Comparison of ENCODE assay signal across 28 cellular contexts in the genomic region with DNA sequence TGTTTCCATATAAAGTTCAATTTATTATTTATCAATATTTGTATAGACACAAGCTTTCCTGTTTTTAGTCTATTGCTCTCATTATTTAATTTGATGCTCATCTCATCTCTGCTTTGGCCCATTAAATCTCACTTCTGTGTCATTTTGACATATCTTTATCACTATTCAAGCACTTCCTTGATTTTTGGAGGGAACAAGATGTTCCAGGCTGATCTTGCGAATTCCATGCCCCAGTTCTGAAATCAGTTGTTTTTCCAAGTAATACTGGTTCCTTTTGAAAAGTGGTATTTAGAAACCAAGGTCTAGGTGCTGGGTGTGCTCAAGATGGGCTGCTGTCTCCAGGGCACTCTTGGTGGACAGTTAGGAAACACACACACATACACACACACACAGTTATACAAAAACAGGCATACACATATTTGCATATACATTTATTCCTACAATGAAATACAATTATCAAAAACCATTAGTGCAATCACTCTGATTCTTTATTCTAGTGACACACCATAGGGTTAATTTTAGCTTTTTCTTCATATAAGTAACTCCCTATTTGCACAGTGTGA.
"Had no signal": no experiment of that assay in that cellular context is flagged by ENCODE, and none has a peak within 500 bp of the region (broad histone marks: within the 10 kb centered on the region; RNA-seq: fewer than 3 reads in every experiment).

No MANE protein-coding gene starts in this region.

- H3K27me3 ChIP-seq: brain microvascular endothelial cell, dorsolateral prefrontal cortex, esophagus muscularis mucosa, gastrocnemius medialis, heart left ventricle had no signal

- H3K4me3 ChIP-seq: coronary artery, dorsolateral prefrontal cortex, esophagus muscularis mucosa, gastrocnemius medialis, heart left ventricle had no signal

- H3K36me3 ChIP-seq: brain microvascular endothelial cell had no signal

- ATAC-seq: activated CD4-positive, alpha-beta T cell treated with anti-CD3 and anti-CD28 coated beads for 36 hours; activated T-cell treated with anti-CD3 and anti-CD28 coated beads, Interleukin-2, amount 50 U/mL, for 72 hours; foreskin keratinocyte; gastrocnemius medialis; heart left ventricle had no signal

- H3K9me3 ChIP-seq: esophagus muscularis mucosa, gastrocnemius medialis had no signal

- H3K4me3 Mint-ChIP-seq: activated CD4-positive, alpha-beta memory T cell treated with anti-CD3 and anti-CD28 coated beads, Interleukin-2, amount 10 ng/mL, durations not matched to agents 7 days and 5 days; activated CD4-positive, alpha-beta T cell treated with anti-CD3 and anti-CD28 coated beads for 36 hours; activated CD4-positive, alpha-beta T cell treated with anti-CD3 and anti-CD28 coated beads, Interleukin-2, amount 10 ng/mL, durations not matched to agents 7 days and 5 days; activated naive CD8-positive, alpha-beta T cell treated with anti-CD3 and anti-CD28 coated beads, Interleukin-2, amount 10 ng/mL, durations not matched to agents 7 days and 5 days; activated T-cell treated with anti-CD3 and anti-CD28 coated beads, Interleukin-2, amount 50 U/mL, for 24 hours; activated T-cell treated with anti-CD3 and anti-CD28 coated beads, Interleukin-2, amount 50 U/mL, for 72 hours; central memory CD8-positive, alpha-beta T cell; dendritic cell treated with granulocyte-macrophage colony-stimulating factor and Interleukin-4, amounts not matched to agents 40 ng/mL and 50 ng/mL, for 4 days had no signal

- H3K27ac Mint-ChIP-seq: activated CD4-positive, alpha-beta memory T cell treated with anti-CD3 and anti-CD28 coated beads, Interleukin-2, amount 10 ng/mL, durations not matched to agents 7 days and 5 days; activated CD4-positive, alpha-beta T cell treated with anti-CD3 and anti-CD28 coated beads for 36 hours; activated CD4-positive, alpha-beta T cell treated with anti-CD3 and anti-CD28 coated beads, Interleukin-2, amount 10 ng/mL, durations not matched to agents 7 days and 5 days; activated naive CD8-positive, alpha-beta T cell treated with anti-CD3 and anti-CD28 coated beads, Interleukin-2, amount 10 ng/mL, durations not matched to agents 7 days and 5 days; activated T-cell treated with anti-CD3 and anti-CD28 coated beads, Interleukin-2, amount 50 U/mL, for 24 hours; activated T-cell treated with anti-CD3 and anti-CD28 coated beads, Interleukin-2, amount 50 U/mL, for 72 hours; dendritic cell treated with granulocyte-macrophage colony-stimulating factor and Interleukin-4, amounts not matched to agents 40 ng/mL and 50 ng/mL, for 4 days had no signal

- H3K27ac ChIP-seq: brain microvascular endothelial cell, coronary artery, dorsolateral prefrontal cortex, esophagus muscularis mucosa, foreskin keratinocyte, gastrocnemius medialis, heart left ventricle had no signal

- H3K4me1 ChIP-seq: foreskin keratinocyte had no signal

- DNase-seq: activated CD4-positive, alpha-beta memory T cell treated with anti-CD3 and anti-CD28 coated beads, Interleukin-2, amount 10 ng/mL, durations not matched to agents 7 days and 5 days; activated CD4-positive, alpha-beta T cell treated with anti-CD3 and anti-CD28 coated beads for 36 hours; activated CD4-positive, alpha-beta T cell treated with anti-CD3 and anti-CD28 coated beads, Interleukin-2, amount 10 ng/mL, durations not matched to agents 7 days and 5 days; activated CD4-positive, alpha-beta T cell treated with anti-CD3 and anti-CD28 coated beads, Interleukin-2, amount 50 U/mL, for 4 hours; activated CD4-positive, CD25-positive, alpha-beta regulatory T cell; activated CD4-positive, CD25-positive, alpha-beta regulatory T cell treated with anti-CD3 and anti-CD28 coated beads, Interleukin-2, amount 50 U/mL, for 72 hours; activated CD8-positive, alpha-beta memory T cell treated with anti-CD3 and anti-CD28 coated beads, Interleukin-2, amount 50 U/mL, for 48 hours; activated gamma-delta T cell; activated naive CD4-positive, alpha-beta T cell; activated naive CD4-positive, alpha-beta T cell treated with anti-CD3 and anti-CD28 coated beads, Interleukin-2, amount 50 U/mL, for 16 hours; activated naive CD8-positive, alpha-beta T cell treated with anti-CD3 and anti-CD28 coated beads, Interleukin-2, amount 10 ng/mL, durations not matched to agents 7 days and 5 days; activated T-cell treated with anti-CD3 and anti-CD28 coated beads for 4 hours; activated T-cell treated with anti-CD3 and anti-CD28 coated beads, Interleukin-2, amount 50 U/mL, for 24 hours; activated T-cell treated with anti-CD3 and anti-CD28 coated beads, Interleukin-2, amount 50 U/mL, for 72 hours; brain microvascular endothelial cell; dorsolateral prefrontal cortex; effector memory CD4-positive, alpha-beta T cell; erythroblast; foreskin keratinocyte; gastrocnemius medialis; glutamatergic neuron; heart left ventricle; T-helper 1 cell; T-helper 2 cell had no signal
